28 cellular contexts compared by ENCODE assay signal in genomic region chr18:75612491-75612890, GRCh38.
A peak's percentile ranks its signal among the peaks of the same experiment; 100 is the strongest.
DNase-seq lines count a peak whose midpoint lies in the region; ATAC-seq and TF ChIP-seq lines count a peak whose summit lies in the region.
"Had no signal": no experiment of that assay in that cellular context is flagged by ENCODE, and none has a peak within 500 bp of the region (broad histone marks: within the 10 kb centered on the region; RNA-seq: fewer than 3 reads in every experiment).

No MANE protein-coding gene starts in this region.

- DNase-seq in EH (ENCODE audit: low read depth) = peak; percentile 3
- peak; percentile 64 for DNase-seq in NCI-H69 (lab: John Stamatoyannopoulos, UW)
- DNase-seq in endodermal cell = no peak
- DNase-seq in pons (ENCODE audit: low spot score) = peak; percentile 6
- no peak for DNase-seq in immature natural killer cell
- no peak for DNase-seq in anterior cingulate cortex (lab: John Stamatoyannopoulos, UW)
- DNase-seq: activated CD4-positive, alpha-beta T cell treated with anti-CD3 and anti-CD28 coated beads for 48 hours; caudate nucleus; cortex of kidney; DMS53; foreskin keratinocyte; kidney glomerular epithelial cell; lower lobe of right lung; NCI-H1092 treated with DMSO at 0.1 percent for 48 hours; NCI-H187 treated with DMSO at 0.1 percent for 48 hours; retina; stimulated activated CD4-positive, alpha-beta T cell treated with anti-CD3 and anti-CD28 coated beads, Interleukin-1b, Interleukin-23, amount 100 ng/mL, for 48 hours; stimulated activated naive CD4-positive, alpha-beta T cell treated with Interleukin-2 at 50 U/mL for 16 hours; T1000 had no signal

- no peaks in the 10 kb centered on the region for H3K36me3 ChIP-seq in endodermal cell (ENCODE audit: control insufficient read depth, insufficient read depth, low read length)
- H3K36me3 ChIP-seq: BLaER1 treated with 17β-estradiol and CSF1 and Interleukin-3, amounts not matched to agents 10 nM and 100 nM; esophagus muscularis mucosa; lower lobe of right lung; SJSA1 had no signal

- WGBS in endodermal cell (ENCODE audit: insufficient coverage in 1 of 2, insufficient read length in 1 of 2), 2 experiments = 50% methylated on average over 2 to 3 of the region's 3 CpGs

- H3K9me3 ChIP-seq in endodermal cell (ENCODE audit: control insufficient read depth, low read length) = no peaks in the 10 kb centered on the region
- H3K9me3 ChIP-seq: BLaER1 treated with 17β-estradiol and CSF1 and Interleukin-3, amounts not matched to agents 10 nM and 100 nM; esophagus muscularis mucosa; lower lobe of right lung; SJSA1 had no signal

- peak overlapping the region; percentile 49 for H3K27ac ChIP-seq in endodermal cell (ENCODE audit: low read depth, low read length)
- H3K27ac ChIP-seq: BLaER1 treated with 17β-estradiol and CSF1 and Interleukin-3, amounts not matched to agents 10 nM and 100 nM; esophagus muscularis mucosa; foreskin keratinocyte; lower lobe of right lung; RWPE1; SJSA1; VCaP had no signal

- H3K9me3 Mint-ChIP-seq in endodermal cell (no peaks in the 10 kb centered on the region), immature natural killer cell (peaks cover 0 to 5% (median 0%) of the 10 kb centered on the region in 6 donors)
- H3K9me3 Mint-ChIP-seq: activated naive CD4-positive, alpha-beta T cell treated with anti-CD3 and anti-CD28 coated beads, Interleukin-2, amount 50 U/mL, for 72 hours; activated T-helper 17 cell treated with anti-CD3 and anti-CD28 coated beads, Interleukin-2, amount 50 U/mL, for 72 hours; natural killer cell treated with Interleukin-12 subunit alpha and Interleukin-12 subunit beta and Interleukin-15 and Interleukin-18, amount 100 ng/mL, for 72 hours had no signal

- H3K27ac Mint-ChIP-seq in endodermal cell (no peak overlapping the region), immature natural killer cell (no peak overlapping the region)
- H3K27ac Mint-ChIP-seq: activated naive CD4-positive, alpha-beta T cell treated with anti-CD3 and anti-CD28 coated beads, Interleukin-2, amount 50 U/mL, for 72 hours; activated T-helper 17 cell treated with anti-CD3 and anti-CD28 coated beads, Interleukin-2, amount 50 U/mL, for 72 hours; natural killer cell treated with Interleukin-12 subunit alpha and Interleukin-12 subunit beta and Interleukin-15 and Interleukin-18, amount 100 ng/mL, for 72 hours had no signal

- no peak overlapping the region for H3K9ac ChIP-seq in endodermal cell (ENCODE audit: extremely low read depth, low read length, poor library complexity, severe bottlenecking)
- H3K9ac ChIP-seq: BLaER1 treated with 17β-estradiol and CSF1 and Interleukin-3, amounts not matched to agents 10 nM and 100 nM had no signal

- H3K27me3 Mint-ChIP-seq in endodermal cell (ENCODE audit: insufficient read depth) = no peaks in the 10 kb centered on the region
- H3K27me3 Mint-ChIP-seq in immature natural killer cell (ENCODE audit: low read depth in 3 of 3) = peaks cover 0 to 3% (median 2%) of the 10 kb centered on the region in 3 donors

- no peaks in the 10 kb centered on the region for H3K4me1 ChIP-seq in endodermal cell (ENCODE audit: control insufficient read depth, insufficient read depth, low read length)
- H3K4me1 ChIP-seq: BLaER1 treated with 17β-estradiol and CSF1 and Interleukin-3, amounts not matched to agents 10 nM and 100 nM; esophagus muscularis mucosa; foreskin keratinocyte; lower lobe of right lung had no signal

- H3K36me3 Mint-ChIP-seq in endodermal cell (ENCODE audit: low read depth) = no peaks in the 10 kb centered on the region
- H3K36me3 Mint-ChIP-seq in immature natural killer cell = peaks cover 0 to 3% (median 0%) of the 10 kb centered on the region in 3 donors
- H3K36me3 Mint-ChIP-seq: activated naive CD4-positive, alpha-beta T cell treated with anti-CD3 and anti-CD28 coated beads, Interleukin-2, amount 50 U/mL, for 72 hours; natural killer cell treated with Interleukin-12 subunit alpha and Interleukin-12 subunit beta and Interleukin-15 and Interleukin-18, amount 100 ng/mL, for 72 hours had no signal

- no peak overlapping the region for H3K4me3 ChIP-seq in endodermal cell (ENCODE audit: low read length)
- H3K4me3 ChIP-seq: BLaER1 treated with 17β-estradiol and CSF1 and Interleukin-3, amounts not matched to agents 10 nM and 100 nM; esophagus muscularis mucosa; lower lobe of right lung; SJSA1 had no signal

- H3K27me3 ChIP-seq in endodermal cell (ENCODE audit: control insufficient read depth, insufficient read depth, low read length, poor library complexity, severe bottlenecking) = no peaks in the 10 kb centered on the region
- H3K27me3 ChIP-seq: BLaER1 treated with 17β-estradiol and CSF1 and Interleukin-3, amounts not matched to agents 10 nM and 100 nM; esophagus muscularis mucosa; foreskin keratinocyte; SJSA1 had no signal

- H3K4me1 Mint-ChIP-seq in endodermal cell = peaks cover 3% of the 10 kb centered on the region
- no peaks in the 10 kb centered on the region for H3K4me1 Mint-ChIP-seq in immature natural killer cell
- H3K4me1 Mint-ChIP-seq: activated T-helper 17 cell treated with anti-CD3 and anti-CD28 coated beads, Interleukin-2, amount 50 U/mL, for 72 hours had no signal

- ATAC-seq in GM19328 (IDR thresholded peaks at IDR 0.05; ENCODE audit: unreplicated experiment) = no peak
- ATAC-seq: activated naive CD4-positive, alpha-beta T cell treated with anti-CD3 and anti-CD28 coated beads, Interleukin-2, amount 50 U/mL, for 72 hours; activated T-helper 17 cell treated with anti-CD3 and anti-CD28 coated beads, Interleukin-2, amount 50 U/mL, for 72 hours; foreskin keratinocyte; lower lobe of right lung; natural killer cell treated with Interleukin-12 subunit alpha and Interleukin-12 subunit beta and Interleukin-15 and Interleukin-18, amount 100 ng/mL, for 72 hours had no signal

- no peak overlapping the region for H3K4me3 Mint-ChIP-seq in endodermal cell
- H3K4me3 Mint-ChIP-seq in immature natural killer cell = no peak overlapping the region
- H3K4me3 Mint-ChIP-seq: activated T-helper 17 cell treated with anti-CD3 and anti-CD28 coated beads, Interleukin-2, amount 50 U/mL, for 72 hours; natural killer cell treated with Interleukin-12 subunit alpha and Interleukin-12 subunit beta and Interleukin-15 and Interleukin-18, amount 100 ng/mL, for 72 hours had no signal

- no peak for TF ChIP-seq CTCF in endodermal cell (conservative IDR thresholded peaks at IDR 0.05)

Comparison
In these comparisons a context has a peak if more than half of its experiments do, and no peak if none do; other contexts are left out.
1. DNase-seq: peak in EH (single experiment), NCI-H69 (single experiment) and pons (single experiment); none in endodermal cell (single experiment), immature natural killer cell (0 of 3) and anterior cingulate cortex (0 of 58).